In the genomic region with DNA sequence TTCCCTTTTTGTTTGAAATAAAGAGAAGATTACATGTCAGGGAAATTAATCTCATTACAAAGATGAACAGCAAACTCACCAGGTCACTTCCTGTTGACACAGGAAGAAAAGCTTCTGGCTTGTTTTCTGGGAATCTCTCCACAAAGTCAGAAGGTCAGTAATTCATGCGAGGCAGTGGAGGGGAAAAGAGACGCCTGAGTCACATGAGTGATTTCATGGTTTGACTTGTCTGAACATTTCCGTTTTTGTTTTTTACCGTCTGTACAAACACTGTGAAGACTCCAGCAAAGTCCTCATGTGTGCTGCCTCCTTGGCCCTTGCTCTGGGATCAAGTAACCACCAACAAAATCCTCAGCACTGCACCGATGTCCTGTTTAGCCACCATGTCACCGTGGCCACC, we compare ENCODE assay signal across 12 cellular contexts. TPM values are rescaled to one million over a fixed set of nuclear protein-coding genes. Genes with fewer than 3 reads are reported as not detected.
DNase-seq lines count a peak whose midpoint lies in the region; ATAC-seq and TF ChIP-seq lines count a peak whose summit lies in the region.
"Had no signal": no experiment of that assay in that cellular context is flagged by ENCODE, and none has a peak within 500 bp of the region (broad histone marks: within the 10 kb centered on the region; RNA-seq: fewer than 3 reads in every experiment).

No MANE protein-coding gene starts in this region.

- H3K9me3 ChIP-seq in esophagus squamous epithelium (no peaks in the 10 kb centered on the region), neuron (ENCODE audit: low read length) (no peaks in the 10 kb centered on the region), vagina (no peaks in the 10 kb centered on the region)
- H3K9me3 ChIP-seq: tibial artery had no signal

- H3K36me3 ChIP-seq in esophagus squamous epithelium (no peaks in the 10 kb centered on the region), neuron (ENCODE audit: insufficient read depth, low read length) (no peaks in the 10 kb centered on the region), vagina (no peaks in the 10 kb centered on the region)
- H3K36me3 ChIP-seq: tibial artery had no signal

- H3K4me3 ChIP-seq in esophagus squamous epithelium = no peak overlapping the region
- no peak overlapping the region for H3K4me3 ChIP-seq in neuron (ENCODE audit: low read length)
- H3K4me3 ChIP-seq in vagina = no peak overlapping the region
- H3K4me3 ChIP-seq: tibial artery had no signal

- WGBS in esophagus squamous epithelium, 2 donors = 23 to 26% methylated on average over 6 of the region's 6 CpGs

- ATAC-seq in GM21576 (IDR thresholded peaks at IDR 0.05; ENCODE audit: unreplicated experiment) = peak; percentile 50
- no peak for ATAC-seq in GM21515 (IDR thresholded peaks at IDR 0.05; ENCODE audit: unreplicated experiment)
- ATAC-seq: left colon had no signal

- peak overlapping the region; percentile 13 for H2AFZ ChIP-seq in neuron (ENCODE audit: low read depth, low read length)

- TF ChIP-seq POLR2A in esophagus squamous epithelium (IDR thresholded peaks at IDR 0.05) (no peak), vagina (IDR thresholded peaks at IDR 0.05) (no peak)

- intact Hi-C loops in esophagus squamous epithelium (cut with DNase I) (no loop called here), vagina (cut with DNase I) (no loop called here)

- H3K27me3 ChIP-seq in esophagus squamous epithelium (no peaks in the 10 kb centered on the region), neuron (ENCODE audit: insufficient read depth, low read length) (peaks cover 3% of the 10 kb centered on the region), vagina (no peaks in the 10 kb centered on the region)

- H3K27ac ChIP-seq in esophagus squamous epithelium (peak overlapping the region; percentile 63 to 79 (median 74)), vagina (no peak overlapping the region)
- H3K27ac ChIP-seq: tibial artery had no signal

- DNase-seq in RPMI7951 (ENCODE audit: low read depth) = peak; percentile 33
- no peak for DNase-seq in esophagus squamous epithelium (lab: John Stamatoyannopoulos, UW)
- DNase-seq in middle frontal gyrus (ENCODE audit: extremely low spot score, low spot score) = no peak
- DNase-seq in vagina (ENCODE audit: extremely low spot score in 2 of 2) = no peak
- DNase-seq in NCI-H1436 treated with DMSO at 0.1 percent for 48 hours (lab: John Stamatoyannopoulos, UW) = no peak
- DNase-seq: activated naive CD8-positive, alpha-beta T cell treated with anti-CD3 and anti-CD28 coated beads, Interleukin-2, amount 10 ng/mL, durations not matched to agents 7 days and 5 days; left colon; NCI-H524 treated with DMSO at 0.1 percent for 48 hours; tibial artery had no signal

- H3K4me1 ChIP-seq in esophagus squamous epithelium (peaks cover 10 to 60% (median 34%) of the 10 kb centered on the region in 3 donors), neuron (ENCODE audit: insufficient read depth, low read length) (no peaks in the 10 kb centered on the region), vagina (peaks cover 6% of the 10 kb centered on the region)
- H3K4me1 ChIP-seq: tibial artery had no signal

- TF ChIP-seq CTCF in esophagus squamous epithelium (IDR thresholded peaks at IDR 0.05) = no peak
- TF ChIP-seq CTCF in vagina (IDR thresholded peaks at IDR 0.05) = no peak

RNA-seq across cellular contexts. Expression of a gene that starts 2.5 kb away (rescaled TPM):
- total RNA-seq in RPMI7951 (2014; rRNA removed; shearing (Covaris generic)) = not detected in 2 replicates
- under 1 TPM in 2 of 4 donors, not detected in 2; under 0.01 to 0.09 TPM for total RNA-seq in esophagus squamous epithelium
- total RNA-seq in vagina = not detected
- total RNA-seq: activated naive CD8-positive, alpha-beta T cell treated with anti-CD3 and anti-CD28 coated beads, Interleukin-2, amount 10 ng/mL, durations not matched to agents 7 days and 5 days; left colon had no signal
